In genomic region chr16:85369741-85370528, GRCh38 we compare ENCODE assay signal across 1 cellular context.
A peak's percentile ranks its signal among the peaks of the same experiment; 100 is the strongest.
TF ChIP-seq lines count a peak whose summit lies in the region.

No MANE protein-coding gene starts in this region.

TF ChIP-seq in K562, 482 proteins besides CTCF, POLR2A, EP300 and RAD21 (continued from another document and continues in another):
- TF ChIP-seq ZNF280A (IDR thresholded peaks at IDR 0.05; ENCODE audit: low read depth, partially characterized antibody) (no peak), ZNF551 (CRISPR knock-in tag; IDR thresholded peaks at IDR 0.05) (no peak), MCM5 (IDR thresholded peaks at IDR 0.05; ENCODE audit: low read depth) (no peak), SMAD4 (CRISPR knock-in tag; conservative IDR thresholded peaks at IDR 0.05) (peak; percentile 73), E2F6 (IDR thresholded peaks at IDR 0.05; ENCODE audit: borderline replicate concordance in 1 of 2, extremely low read depth in 1 of 2, insufficient read depth in 1 of 2, insufficient read length in 1 of 2, low read depth in 1 of 2, low read length in 1 of 2, poor library complexity in 1 of 2, severe bottlenecking in 1 of 2) (no peak), SRSF9 (IDR thresholded peaks at IDR 0.05; ENCODE audit: borderline replicate concordance, low read depth, low read length) (no peak), DPF2 (IDR thresholded peaks at IDR 0.05) (no peak), TGIF2 (CRISPR knock-in tag; IDR thresholded peaks at IDR 0.05) (no peak), ZZZ3 (IDR thresholded peaks at IDR 0.05) (no peak), GTF2F1 (IDR thresholded peaks at IDR 0.05; ENCODE audit: low read depth, low read length) (no peak), E2F3 (CRISPR knock-in tag; IDR thresholded peaks at IDR 0.05) (0 out of 2 replicates have a peak, but pooled peaks have one; percentile 31), FOXJ2 (tag; IDR thresholded peaks at IDR 0.05) (no peak), DMBX1 (CRISPR knock-in tag; IDR thresholded peaks at IDR 0.05; ENCODE audit: borderline replicate concordance) (no peak), ADNP (tag; IDR thresholded peaks at IDR 0.05) (peak; percentile 53; the same call in 1 of the 2 replicates), HDGF (IDR thresholded peaks at IDR 0.05) (peak; percentile 57; the same call in 1 of the 2 replicates), XRCC5 (IDR thresholded peaks at IDR 0.05; ENCODE audit: low read depth, low read length) (peak; percentile 19; the same call in 1 of the 2 replicates), ARID3B (CRISPR knock-in tag; IDR thresholded peaks at IDR 0.05; ENCODE audit: borderline replicate concordance) (no peak; the same call in 1 of the 2 replicates), PREB (CRISPR knock-in tag; IDR thresholded peaks at IDR 0.05) (no peak), SPI1 (IDR thresholded peaks at IDR 0.05; ENCODE audit: borderline replicate concordance, low read depth, low read length) (no peak), CEBPZ (IDR thresholded peaks at IDR 0.05; ENCODE audit: borderline replicate concordance, low read depth, low read length) (no peak), NBN (IDR thresholded peaks at IDR 0.05; ENCODE audit: low read depth) (no peak), SP1 (CRISPR knock-in tag; IDR thresholded peaks at IDR 0.05) (no peak), TBL1XR1 (IDR thresholded peaks at IDR 0.05; ENCODE audit: low read length in 2 of 2) (no peak), ZNF146 (CRISPR knock-in tag; IDR thresholded peaks at IDR 0.05; ENCODE audit: unreplicated experiment) (no peak), CHAMP1 (IDR thresholded peaks at IDR 0.05) (no peak), HLTF (IDR thresholded peaks at IDR 0.05) (no peak), NR4A1 (CRISPR knock-in tag; IDR thresholded peaks at IDR 0.05) (no peak), NR4A1 (tag; IDR thresholded peaks at IDR 0.05) (peak; percentile 59; the same call in 1 of the 2 replicates), MAZ (CRISPR knock-in tag; conservative IDR thresholded peaks at IDR 0.05 in 1 of 2, IDR thresholded peaks at IDR 0.05 in 1 of 2) (peak; percentile 77 to 78; a peak in 3 of 4 replicates), ZNF41 (CRISPR knock-in tag; conservative IDR thresholded peaks at IDR 0.05) (no peak), ZNF644 (tag; IDR thresholded peaks at IDR 0.05; ENCODE audit: low read depth) (no peak), MEIS2 (IDR thresholded peaks at IDR 0.05; ENCODE audit: partially characterized antibody) (no peak), NUFIP1 (IDR thresholded peaks at IDR 0.05; ENCODE audit: partially characterized antibody) (no peak), RFX5 (IDR thresholded peaks at IDR 0.05; ENCODE audit: low read depth, low read length) (no peak), NR1H2 (CRISPR knock-in tag; IDR thresholded peaks at IDR 0.05) (no peak), ZNF785 (CRISPR knock-in tag; IDR thresholded peaks at IDR 0.05) (no peak), ATF1 (CRISPR knock-in tag; IDR thresholded peaks at IDR 0.05) (no peak), ATF1 (tag; IDR thresholded peaks at IDR 0.05) (peak; percentile 34; the same call in 1 of the 2 replicates), PHF8 (IDR thresholded peaks at IDR 0.05; ENCODE audit: borderline replicate concordance, low read length) (no peak), MTA2 (IDR thresholded peaks at IDR 0.05; ENCODE audit: low read depth) (no peak), MYBL2 (IDR thresholded peaks at IDR 0.05; ENCODE audit: low read depth) (no peak), MYBL2 (CRISPR knock-in tag; IDR thresholded peaks at IDR 0.05; ENCODE audit: borderline replicate concordance) (no peak), RB1 (IDR thresholded peaks at IDR 0.05; ENCODE audit: low read depth) (peak; percentile 38; the same call in 1 of the 2 replicates), ZNF655 (CRISPR knock-in tag; IDR thresholded peaks at IDR 0.05) (no peak), FOXK2 (conservative IDR thresholded peaks at IDR 0.05 in 1 of 2, IDR thresholded peaks at IDR 0.05 in 1 of 2; ENCODE audit: low read depth in 2 of 2) (no peak), EP400 (IDR thresholded peaks at IDR 0.05) (no peak), ZNF121 (CRISPR knock-in tag; conservative IDR thresholded peaks at IDR 0.05) (no peak), MAFK (IDR thresholded peaks at IDR 0.05; ENCODE audit: low read length) (no peak), NR2C2 (CRISPR knock-in tag; IDR thresholded peaks at IDR 0.05) (no peak), NR2C2 (tag; IDR thresholded peaks at IDR 0.05) (no peak), ATF6 (CRISPR knock-in tag; IDR thresholded peaks at IDR 0.05) (no peak), PYGO2 (tag; IDR thresholded peaks at IDR 0.05) (peak; percentile 64; the same call in 1 of the 2 replicates), YBX1 (IDR thresholded peaks at IDR 0.05) (no peak), KDM1A (IDR thresholded peaks at IDR 0.05) (peak in 1 of 2 experiments; percentile 5; a peak in 1 of 4 replicates), ASH1L (IDR thresholded peaks at IDR 0.05; ENCODE audit: borderline replicate concordance, low read depth, partially characterized antibody) (no peak), SMARCE1 (IDR thresholded peaks at IDR 0.05) (no peak)
